Comparison of ENCODE assay signal across 8 cellular contexts in genomic region chr11:94511932-94512781, GRCh38. TPM values are rescaled to one million over a fixed set of nuclear protein-coding genes. Genes with fewer than 3 reads are reported as not detected.
DNase-seq lines count a peak whose midpoint lies in the region; ATAC-seq and TF ChIP-seq lines count a peak whose summit lies in the region.

Gene C11orf97 (plus strand): TSS chr11:94512461. CDS start chr11:94512529, 68 bp downstream.

- H3K9ac ChIP-seq in colonic mucosa (ENCODE audit: low read depth in 2 of 2, low read length in 2 of 2), result no peak within 1 kb of the TSS

- no peaks in the 10 kb centered on the region for H3K27me3 ChIP-seq in colonic mucosa

- H3K27ac ChIP-seq in colonic mucosa, result no peak within 1 kb of the TSS

- TF ChIP-seq CTCF in colonic mucosa (IDR thresholded peaks at IDR 0.05), result no peak

- no peaks in the 10 kb centered on the region for H3K4me1 ChIP-seq in colonic mucosa

- ATAC-seq in GM21529 (IDR thresholded peaks at IDR 0.05; ENCODE audit: unreplicated experiment) (peak; percentile 84), left lobe of liver (peak; percentile 95)

- H3K36me3 ChIP-seq in colonic mucosa, result no peaks in the 10 kb centered on the region

- in situ Hi-C loops in Caki2 (cut with HindIII; ENCODE audit: low pct_unique_long_range_greater_than_20kb, low sequenced_read_pairs), result no loop called here

- peak within 1 kb of the TSS; percentile 56 for H3K4me3 ChIP-seq in colonic mucosa

- DNase-seq in Caki2 (ENCODE audit: low read depth), result peak; percentile 45
- DNase-seq in Kasumi-1 (lab: John Stamatoyannopoulos, UW), result peak; percentile 34 to 47
- DNase-seq in activated CD4-positive, alpha-beta T cell treated with anti-CD3 and anti-CD28 coated beads for 4 hours, result peak; percentile 37 to 59
- DNase-seq in colonic mucosa, result peak; percentile 63
- DNase-seq in left lobe of liver (ENCODE audit: low spot score), result peak; percentile 84
- peak in 3 of 4 experiments; percentile 35 to 41 (median 36) for DNase-seq in stimulated activated CD4-positive, alpha-beta T cell treated with anti-CD3 and anti-CD28 coated beads, Interleukin-1b, Interleukin-23, amount 100 ng/mL, for 24 hours (ENCODE audit: low read depth in 4 of 4, low spot score in 1 of 4)
- DNase-seq in RKO (ENCODE audit: low spot score), result no peak

- intact Hi-C loops in colonic mucosa (cut with DNase I), result no loop called here

- H3K9me3 ChIP-seq in colonic mucosa, result no peaks in the 10 kb centered on the region

RNA-seq across cellular contexts. Expression of gene C11orf97, which starts in this region (rescaled TPM):
- not detected in 2 replicates for total RNA-seq in Caki2 (2014; rRNA removed; shearing (Covaris generic); ENCODE audit: low replicate concordance)
- total RNA-seq in colonic mucosa, result not detected
- 0.35 TPM for total RNA-seq in left lobe of liver

Comparison
In these comparisons a context has a peak if more than half of its experiments do, and no peak if none do; other contexts are left out.
1. Peak in DNase-seq in Caki2; RNA of the gene not detected or under 1 TPM.
2. Peak in DNase-seq and H3K4me3 ChIP-seq in colonic mucosa; RNA of the gene not detected or under 1 TPM.
3. Peak in DNase-seq and ATAC-seq in left lobe of liver; RNA of the gene not detected or under 1 TPM.